ENCODE assay signal across 15 cellular contexts in genomic region chr17:42850964-42851363, GRCh38. TPM values are rescaled to one million over a fixed set of nuclear protein-coding genes. Genes with fewer than 3 reads are reported as not detected.
A peak's percentile ranks its signal among the peaks of the same experiment; 100 is the strongest.
DNase-seq lines count a peak whose midpoint lies in the region; ATAC-seq and TF ChIP-seq lines count a peak whose summit lies in the region.
"Had no signal": no experiment of that assay in that cellular context is flagged by ENCODE, and none has a peak within 500 bp of the region (broad histone marks: within the 10 kb centered on the region; RNA-seq: fewer than 3 reads in every experiment).

Gene AOC3 (plus strand): TSS chr17:42851199. CDS start chr17:42851344, 145 bp downstream.

- no peak within 1 kb of the TSS for H3K27ac Mint-ChIP-seq in T-cell

- no peaks in the 10 kb centered on the region for H3K36me3 Mint-ChIP-seq in T-cell

- TF ChIP-seq POLR2A in prostate gland (IDR thresholded peaks at IDR 0.05): no peak

- H3K36me3 ChIP-seq in colonic mucosa: no peaks in the 10 kb centered on the region
- H3K36me3 ChIP-seq in left lung: peaks cover 0 to under 1% of the 10 kb centered on the region in 2 donors
- H3K36me3 ChIP-seq in prostate gland: no peaks in the 10 kb centered on the region
- H3K36me3 ChIP-seq in urinary bladder (ENCODE audit: insufficient read depth): no peaks in the 10 kb centered on the region

- H3K4me1 ChIP-seq in colonic mucosa: no peaks in the 10 kb centered on the region
- peaks cover 0 to 36% of the 10 kb centered on the region in 2 donors for H3K4me1 ChIP-seq in left lung
- no peaks in the 10 kb centered on the region for H3K4me1 ChIP-seq in prostate gland (replicated peaks)
- no peaks in the 10 kb centered on the region for H3K4me1 ChIP-seq in urinary bladder (ENCODE audit: insufficient read depth)

- H3K9ac ChIP-seq in colonic mucosa (ENCODE audit: low read depth in 2 of 2, low read length in 2 of 2): peak within 1 kb of the TSS; percentile 20 to 47
- H3K9ac ChIP-seq: BLaER1 treated with 17β-estradiol and CSF1 and Interleukin-3, amounts not matched to agents 10 nM and 100 nM had no signal

- no peak within 1 kb of the TSS for H3K4me3 ChIP-seq in colonic mucosa
- peak within 1 kb of the TSS; percentile 9 to 37 for H3K4me3 ChIP-seq in left lung
- H3K4me3 ChIP-seq in prostate gland: peak within 1 kb of the TSS; percentile 21 to 24
- H3K4me3 ChIP-seq in urinary bladder (ENCODE audit: low read depth, low read length): peak within 1 kb of the TSS; percentile 35
- H3K4me3 ChIP-seq: BLaER1 treated with 17β-estradiol and CSF1 and Interleukin-3, amounts not matched to agents 10 nM and 100 nM had no signal

- ATAC-seq in left lung (peak; percentile 30), HG02840 (IDR thresholded peaks at IDR 0.05; ENCODE audit: low FRiP score, unreplicated experiment) (no peak), T-cell (replicated peaks in 1 of 4) (no peak)
- ATAC-seq: activated T-cell treated with anti-CD3 and anti-CD28 coated beads, Interleukin-2, amount 50 U/mL, for 4 hours had no signal

- TF ChIP-seq CTCF in colonic mucosa (IDR thresholded peaks at IDR 0.05): no peak
- no peak for TF ChIP-seq CTCF in left lung (IDR thresholded peaks at IDR 0.05)
- TF ChIP-seq CTCF in prostate gland (IDR thresholded peaks at IDR 0.05): no peak
- no peak for TF ChIP-seq CTCF in GM20000 (IDR thresholded peaks at IDR 0.05; ENCODE audit: extremely low read depth, missing control alignments)

- WGBS in prostate gland: 36% methylated on average over 9 of the region's 9 CpGs
- WGBS in urinary bladder: 15% methylated on average over 9 of the region's 9 CpGs

- CTCF ChIA-PET in T-cell (lab: Charles Lee): no interaction called here

- H3K27me3 ChIP-seq in colonic mucosa (no peaks in the 10 kb centered on the region), left lung (no peaks in the 10 kb centered on the region), prostate gland (replicated peaks; ENCODE audit: insufficient read depth) (no peaks in the 10 kb centered on the region)
- H3K27me3 ChIP-seq: BLaER1 treated with 17β-estradiol and CSF1 and Interleukin-3, amounts not matched to agents 10 nM and 100 nM; dorsolateral prefrontal cortex had no signal

- POLR2A ChIA-PET in T-cell (lab: Charles Lee): no interaction called here

- H3K9me3 Mint-ChIP-seq in T-cell: no peaks in the 10 kb centered on the region
- H3K9me3 Mint-ChIP-seq: activated T-cell treated with anti-CD3 and anti-CD28 coated beads, Interleukin-2, amount 50 U/mL, for 4 hours had no signal

- H3K9me3 ChIP-seq in colonic mucosa (no peaks in the 10 kb centered on the region), left lung (no peaks in the 10 kb centered on the region), prostate gland (no peaks in the 10 kb centered on the region)
- H3K9me3 ChIP-seq: BLaER1 treated with 17β-estradiol and CSF1 and Interleukin-3, amounts not matched to agents 10 nM and 100 nM had no signal

- H3K27me3 Mint-ChIP-seq in T-cell: peaks cover 0 to 7% of the 10 kb centered on the region in 2 donors

- intact Hi-C loops in colonic mucosa (cut with DNase I) (no loop called here), left lung (cut with DNase I) (no loop called here), prostate gland (cut with DNase I) (no loop called here)

- peak within 1 kb of the TSS; percentile 12 for H3K27ac ChIP-seq in colonic mucosa
- H3K27ac ChIP-seq in left lung: no peak within 1 kb of the TSS
- H3K27ac ChIP-seq in prostate gland: peak within 1 kb of the TSS; percentile 51 to 56
- H3K27ac ChIP-seq in urinary bladder (ENCODE audit: low read depth): peak within 1 kb of the TSS; percentile 31
- H3K27ac ChIP-seq: BLaER1 treated with 17β-estradiol and CSF1 and Interleukin-3, amounts not matched to agents 10 nM and 100 nM had no signal

- no peak within 1 kb of the TSS for H3K4me3 Mint-ChIP-seq in T-cell
- H3K4me3 Mint-ChIP-seq: activated T-cell treated with anti-CD3 and anti-CD28 coated beads, Interleukin-2, amount 50 U/mL, for 4 hours had no signal

- H3K4me1 Mint-ChIP-seq in T-cell: peaks cover 0 to 4% (median 4%) of the 10 kb centered on the region in 3 donors

- DNase-seq in colonic mucosa: peak; percentile 33
- DNase-seq in left lung: no peak
- no peak for DNase-seq in prostate gland (ENCODE audit: low spot score)
- no peak for DNase-seq in GM20000 (ENCODE audit: low spot score)
- no peak for DNase-seq in T-cell
- DNase-seq: activated CD4-positive, alpha-beta T cell treated with anti-CD3 and anti-CD28 coated beads for 48 hours; activated T-cell treated with anti-CD3 and anti-CD28 coated beads, Interleukin-2, amount 50 U/mL, for 4 hours; anterior cingulate cortex; dorsolateral prefrontal cortex; NCI-H2029 treated with DMSO at 0.1 percent for 48 hours; RPMI8226; T-helper 2 cell had no signal

RNA-seq across cellular contexts. Expression of gene AOC3, which starts in this region (rescaled TPM):
- total RNA-seq in colonic mucosa (10 to 100 TPM in 1 of 2 donors, 1 to 10 TPM in 1; 5.3 to 28.3 TPM), left lung (100 to 1,000 TPM in 1 of 2 donors, 10 to 100 TPM in 1; 56.6 to 155 TPM), prostate gland (10 to 100 TPM; 20.7 to 57.7 TPM), urinary bladder (40.6 TPM), T-cell (1 to 10 TPM; 1.2 to 2.1 (median 1.2) TPM)
- 319 TPM for polyA plus RNA-seq in urinary bladder

Comparison
In these comparisons a context has a peak if more than half of its experiments do, and no peak if none do; other contexts are left out.
1. H3K27ac ChIP-seq: peak in colonic mucosa (single experiment), prostate gland (2 of 2) and urinary bladder (single experiment); none in left lung (0 of 2).